24 cellular contexts compared by ENCODE assay signal in the genomic region with DNA sequence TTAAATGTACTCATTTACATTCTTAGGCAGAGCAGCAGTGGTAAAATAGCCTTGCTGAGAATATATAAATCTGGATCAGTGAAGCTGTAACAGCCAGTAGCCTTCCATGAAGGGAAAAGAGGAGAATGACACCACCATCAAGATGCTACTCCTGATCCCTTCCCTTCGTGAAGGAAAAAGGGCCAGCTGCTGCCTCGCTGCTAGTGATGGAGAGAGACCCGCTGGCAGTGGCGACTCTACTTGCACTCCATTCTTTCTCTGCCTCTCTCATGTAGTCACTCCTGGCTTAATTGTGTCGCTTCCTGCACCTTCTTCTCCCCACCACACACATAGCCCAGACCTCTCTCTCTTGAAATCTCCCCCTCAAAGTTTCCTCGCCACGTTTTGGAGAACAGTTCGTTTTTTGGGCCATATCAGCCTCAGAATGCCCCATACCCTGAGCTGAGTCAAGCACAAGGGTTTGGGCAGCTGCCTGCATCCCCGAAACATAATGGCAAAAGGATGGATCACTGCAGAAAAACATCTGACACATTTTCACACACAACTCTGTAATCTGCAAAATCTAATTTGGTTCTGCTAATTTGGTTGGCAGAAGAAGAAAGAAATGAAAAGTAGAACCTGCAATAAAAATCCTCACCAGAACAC.
"Had no signal": no experiment of that assay in that cellular context is flagged by ENCODE, and none has a peak within 500 bp of the region (broad histone marks: within the 10 kb centered on the region; RNA-seq: fewer than 3 reads in every experiment).

No MANE protein-coding gene starts in this region.

- H3K36me3 ChIP-seq: left lung, pancreas, right atrium auricular region, stomach, thoracic aorta, transverse colon, upper lobe of right lung, uterus had no signal

- H3K9me3 Mint-ChIP-seq: nephron progenitor cell had no signal

- H3K4me1 ChIP-seq: left lung, pancreas, right atrium auricular region, stomach, transverse colon, upper lobe of right lung, uterus had no signal

- H3K4me3 Mint-ChIP-seq: naive thymus-derived CD8-positive, alpha-beta T cell; nephron progenitor cell; stimulated activated effector memory CD8-positive, alpha-beta T cell treated with anti-CD3 and anti-CD28 coated beads, Interleukin-12 subunit alpha, Interleukin-12 subunit beta, amount 100 ng/mL, for 72 hours had no signal

- DNase-seq: cerebellar nuclear complex; cortex of kidney; effector CD4-positive, alpha-beta T cell; kidney; left lung; mammary epithelial cell; mesendoderm; midbrain; naive thymus-derived CD8-positive, alpha-beta T cell; nephron progenitor cell; pancreas; stimulated activated CD4-positive, alpha-beta T cell treated with anti-CD3 and anti-CD28 coated beads, Interleukin-2, amount 100 ng/mL, for 24 hours; stimulated activated CD4-positive, alpha-beta T cell treated with anti-CD3 and anti-CD28 coated beads, Interleukin-4, amount 100 ng/mL, for 24 hours; stimulated activated naive CD4-positive, alpha-beta T cell treated with Interleukin-2 at 50 U/mL for 16 hours; stomach; transverse colon; upper lobe of right lung; uterus had no signal

- H3K27ac ChIP-seq: left lung, pancreas, right atrium auricular region, stomach, thoracic aorta, transverse colon, upper lobe of right lung, uterus had no signal

- FAIRE-seq: frontal cortex, kidney, pancreas had no signal

- H3K4me1 Mint-ChIP-seq: naive thymus-derived CD8-positive, alpha-beta T cell; nephron progenitor cell; stimulated activated effector memory CD8-positive, alpha-beta T cell treated with anti-CD3 and anti-CD28 coated beads, Interleukin-12 subunit alpha, Interleukin-12 subunit beta, amount 100 ng/mL, for 72 hours had no signal

- H3K27me3 ChIP-seq: left lung, pancreas, right atrium auricular region, stomach, transverse colon, upper lobe of right lung, uterus had no signal

- H3K36me3 Mint-ChIP-seq: naive thymus-derived CD8-positive, alpha-beta T cell; stimulated activated effector memory CD8-positive, alpha-beta T cell treated with anti-CD3 and anti-CD28 coated beads, Interleukin-12 subunit alpha, Interleukin-12 subunit beta, amount 100 ng/mL, for 72 hours had no signal

- H3K27ac Mint-ChIP-seq: nephron progenitor cell; progenitor cell of endocrine pancreas; stimulated activated effector memory CD8-positive, alpha-beta T cell treated with anti-CD3 and anti-CD28 coated beads, Interleukin-12 subunit alpha, Interleukin-12 subunit beta, amount 100 ng/mL, for 72 hours had no signal

- ATAC-seq: left lung; naive thymus-derived CD8-positive, alpha-beta T cell; pancreas; sciatic nerve; stimulated activated effector memory CD8-positive, alpha-beta T cell treated with anti-CD3 and anti-CD28 coated beads, Interleukin-12 subunit alpha, Interleukin-12 subunit beta, amount 100 ng/mL, for 72 hours; upper lobe of right lung had no signal

- H3K4me3 ChIP-seq: left lung, pancreas, right atrium auricular region, stomach, thoracic aorta, transverse colon, upper lobe of right lung, uterus had no signal

- H3K9me3 ChIP-seq: left lung, pancreas, right atrium auricular region, thoracic aorta, transverse colon, upper lobe of right lung, uterus had no signal
